19 cellular contexts compared by ENCODE assay signal in the genomic region with DNA sequence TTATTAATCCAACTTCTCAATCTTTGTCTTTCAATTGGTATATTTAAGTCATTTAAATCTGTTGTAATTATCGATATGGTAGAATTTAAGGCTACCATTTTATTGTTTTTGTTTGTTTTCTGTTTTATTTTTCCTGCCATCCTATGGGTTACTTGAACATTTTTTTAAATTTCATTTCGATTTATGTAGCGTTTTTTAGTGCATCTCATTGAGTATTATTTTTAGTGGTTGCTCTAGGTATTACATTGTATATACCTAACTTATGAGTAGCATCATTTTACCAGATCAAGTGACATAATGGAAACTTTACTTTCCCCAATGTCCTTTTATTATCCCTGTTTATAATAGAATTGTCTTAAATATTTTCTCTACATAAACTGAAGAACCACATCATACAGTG.
DNase-seq lines count a peak whose midpoint lies in the region; ATAC-seq and TF ChIP-seq lines count a peak whose summit lies in the region.
"Had no signal": no experiment of that assay in that cellular context is flagged by ENCODE, and none has a peak within 500 bp of the region (broad histone marks: within the 10 kb centered on the region; RNA-seq: fewer than 3 reads in every experiment).

No MANE protein-coding gene starts in this region.

- H3K4me3 Mint-ChIP-seq in endodermal cell, result no peak overlapping the region
- H3K4me3 Mint-ChIP-seq in neural crest cell, result no peak overlapping the region
- no peak overlapping the region for H3K4me3 Mint-ChIP-seq in activated T-helper 1 cell treated with anti-CD3 and anti-CD28 coated beads, Interleukin-12 subunit alpha, Interleukin-12 subunit beta, Interleukin-2, Interleukin-4 antibody, amounts not matched to agents 30 ng/mL and 10 ng/mL and 1 ng/mL, durations not matched to agents 14 hours and 24 hours and 36 hours
- H3K4me3 Mint-ChIP-seq: CD4-positive, alpha-beta T cell; GM23338 had no signal

- no peak for TF ChIP-seq POLR2A in esophagus squamous epithelium (IDR thresholded peaks at IDR 0.05)

- no peak overlapping the region for H2AFZ ChIP-seq in SK-N-SH (ENCODE audit: low read depth)
- H2AFZ ChIP-seq: GM23338 had no signal

- H3K9me3 ChIP-seq in SK-N-SH (no peaks in the 10 kb centered on the region; the same call in 1 of the 2 replicates), endodermal cell (ENCODE audit: control insufficient read depth, low read length) (no peaks in the 10 kb centered on the region), esophagus squamous epithelium (no peaks in the 10 kb centered on the region)
- H3K9me3 ChIP-seq: A549, Caco-2 had no signal

- H3K27ac ChIP-seq in SK-N-SH (ENCODE audit: low read depth in 2 of 2, low read length in 1 of 2), result no peak overlapping the region
- H3K27ac ChIP-seq in endodermal cell (ENCODE audit: low read depth, low read length), result no peak overlapping the region
- H3K27ac ChIP-seq in esophagus squamous epithelium, result no peak overlapping the region
- H3K27ac ChIP-seq: 22Rv1, A549, C4-2B had no signal

- peak; percentile 22; the same call in 1 of the 2 replicates for TF ChIP-seq CTCF in SK-N-SH (IDR thresholded peaks at IDR 0.05)
- peak; percentile 51 for TF ChIP-seq CTCF in endodermal cell (conservative IDR thresholded peaks at IDR 0.05)
- peak; percentile 41 for TF ChIP-seq CTCF in neural crest cell (conservative IDR thresholded peaks at IDR 0.05)
- TF ChIP-seq CTCF in esophagus squamous epithelium (IDR thresholded peaks at IDR 0.05), result no peak

- no peak for ATAC-seq in SK-N-SH treated with all-trans-retinoic acid at 6 μM for 48 hours
- no peak for ATAC-seq in GM21360 (IDR thresholded peaks at IDR 0.05; ENCODE audit: unreplicated experiment)
- ATAC-seq: A549 had no signal

- no peaks in the 10 kb centered on the region for H4K20me1 ChIP-seq in SK-N-SH (ENCODE audit: insufficient read depth)

- no peak overlapping the region for H3K4me2 ChIP-seq in SK-N-SH
- H3K4me2 ChIP-seq: A549, GM23338 had no signal

- TF ChIP-seq RAD21 in SK-N-SH (IDR thresholded peaks at IDR 0.05; ENCODE audit: low read length), result no peak

- intact Hi-C loops in esophagus squamous epithelium (cut with DNase I), result no loop called here
- intact Hi-C loops in activated T-helper 1 cell treated with anti-CD3 and anti-CD28 coated beads, Interleukin-12 subunit alpha, Interleukin-12 subunit beta, Interleukin-2, Interleukin-4 antibody, amounts not matched to agents 30 ng/mL and 10 ng/mL and 1 ng/mL, durations not matched to agents 14 hours and 24 hours and 36 hours (cut with micrococcal nuclease), result no loop called here

- no peak overlapping the region for H3K9ac ChIP-seq in SK-N-SH
- H3K9ac ChIP-seq in endodermal cell (ENCODE audit: extremely low read depth, low read length, poor library complexity, severe bottlenecking), result no peak overlapping the region

- no peaks in the 10 kb centered on the region for H3K9me3 Mint-ChIP-seq in endodermal cell
- H3K9me3 Mint-ChIP-seq in neural crest cell, result peaks cover 3% of the 10 kb centered on the region
- no peaks in the 10 kb centered on the region for H3K9me3 Mint-ChIP-seq in activated T-helper 1 cell treated with anti-CD3 and anti-CD28 coated beads, Interleukin-12 subunit alpha, Interleukin-12 subunit beta, Interleukin-2, Interleukin-4 antibody, amounts not matched to agents 30 ng/mL and 10 ng/mL and 1 ng/mL, durations not matched to agents 14 hours and 24 hours and 36 hours
- H3K9me3 Mint-ChIP-seq: CD4-positive, alpha-beta T cell; GM23338 had no signal

- H3K36me3 Mint-ChIP-seq in endodermal cell (ENCODE audit: low read depth) (no peaks in the 10 kb centered on the region), neural crest cell (ENCODE audit: low read depth) (peaks cover 3% of the 10 kb centered on the region)
- no peaks in the 10 kb centered on the region for H3K36me3 Mint-ChIP-seq in activated T-helper 1 cell treated with anti-CD3 and anti-CD28 coated beads, Interleukin-12 subunit alpha, Interleukin-12 subunit beta, Interleukin-2, Interleukin-4 antibody, amounts not matched to agents 30 ng/mL and 10 ng/mL and 1 ng/mL, durations not matched to agents 14 hours and 24 hours and 36 hours (ENCODE audit: low read depth)

- CTCF ChIA-PET in SK-N-SH (lab: Yijun Ruan, JAX), result no interaction called here

- no peaks in the 10 kb centered on the region for H3K79me2 ChIP-seq in SK-N-SH (ENCODE audit: insufficient read depth)

- POLR2A ChIA-PET in SK-N-SH (lab: Yijun Ruan, JAX), result no interaction called here

- no peaks in the 10 kb centered on the region; a peak in 1 of 4 replicates for H3K4me1 ChIP-seq in SK-N-SH (ENCODE audit: control insufficient read depth in 1 of 2, insufficient read depth in 2 of 2, low read depth in 1 of 2, low read length in 1 of 2)
- no peaks in the 10 kb centered on the region for H3K4me1 ChIP-seq in endodermal cell (ENCODE audit: control insufficient read depth, insufficient read depth, low read length)
- H3K4me1 ChIP-seq in esophagus squamous epithelium, result no peaks in the 10 kb centered on the region
- H3K4me1 ChIP-seq: A549, Caco-2 had no signal

- H3F3A ChIP-seq in SK-N-SH (replicated peaks; ENCODE audit: insufficient read depth), result no peaks in the 10 kb centered on the region

- 46% methylated on average over 3 of the region's 3 CpGs for WGBS in SK-N-SH (ENCODE audit: low lambda C conversion rate)
- WGBS in endodermal cell (ENCODE audit: insufficient coverage in 1 of 2, insufficient read length in 1 of 2), 2 experiments, result 84% methylated on average over 3 of the region's 3 CpGs; no CpG with 5 or more reads in 1 of the 2 experiments
- 93 to 96% methylated on average over 3 of the region's 3 CpGs for WGBS in esophagus squamous epithelium, 2 donors

- H3K27ac Mint-ChIP-seq in endodermal cell (no peak overlapping the region), neural crest cell (ENCODE audit: unreplicated experiment) (no peak overlapping the region)
- no peak overlapping the region for H3K27ac Mint-ChIP-seq in activated T-helper 1 cell treated with anti-CD3 and anti-CD28 coated beads, Interleukin-12 subunit alpha, Interleukin-12 subunit beta, Interleukin-2, Interleukin-4 antibody, amounts not matched to agents 30 ng/mL and 10 ng/mL and 1 ng/mL, durations not matched to agents 14 hours and 24 hours and 36 hours
- H3K27ac Mint-ChIP-seq: CD4-positive, alpha-beta T cell; GM23338 had no signal

- H3K27me3 Mint-ChIP-seq in endodermal cell (ENCODE audit: insufficient read depth) (no peaks in the 10 kb centered on the region), neural crest cell (ENCODE audit: low read depth) (peaks cover 4% of the 10 kb centered on the region)
- H3K27me3 Mint-ChIP-seq in activated T-helper 1 cell treated with anti-CD3 and anti-CD28 coated beads, Interleukin-12 subunit alpha, Interleukin-12 subunit beta, Interleukin-2, Interleukin-4 antibody, amounts not matched to agents 30 ng/mL and 10 ng/mL and 1 ng/mL, durations not matched to agents 14 hours and 24 hours and 36 hours (ENCODE audit: insufficient read depth), result peaks cover 5% of the 10 kb centered on the region

- H3K27me3 ChIP-seq in SK-N-SH (ENCODE audit: insufficient read depth) (no peaks in the 10 kb centered on the region), endodermal cell (ENCODE audit: control insufficient read depth, insufficient read depth, low read length, poor library complexity, severe bottlenecking) (no peaks in the 10 kb centered on the region), esophagus squamous epithelium (no peaks in the 10 kb centered on the region)

- H3K4me3 ChIP-seq in SK-N-SH (ENCODE audit: low read depth in 2 of 2, low read length in 1 of 2), result no peak overlapping the region; a peak in 1 of 4 replicates
- no peak overlapping the region for H3K4me3 ChIP-seq in endodermal cell (ENCODE audit: low read length)
- no peak overlapping the region for H3K4me3 ChIP-seq in esophagus squamous epithelium
- H3K4me3 ChIP-seq: A549, GM23338 had no signal

- H3K36me3 ChIP-seq in SK-N-SH (replicated peaks in 1 of 2; ENCODE audit: control insufficient read depth in 1 of 2, insufficient read depth in 2 of 2, low read length in 1 of 2) (no peaks in the 10 kb centered on the region), endodermal cell (ENCODE audit: control insufficient read depth, insufficient read depth, low read length) (no peaks in the 10 kb centered on the region), esophagus squamous epithelium (no peaks in the 10 kb centered on the region)

- H3K9me2 ChIP-seq in SK-N-SH, result no peaks in the 10 kb centered on the region

- H3K4me1 Mint-ChIP-seq in endodermal cell (peaks cover 5% of the 10 kb centered on the region), neural crest cell (peaks cover 2% of the 10 kb centered on the region)
- no peaks in the 10 kb centered on the region for H3K4me1 Mint-ChIP-seq in activated T-helper 1 cell treated with anti-CD3 and anti-CD28 coated beads, Interleukin-12 subunit alpha, Interleukin-12 subunit beta, Interleukin-2, Interleukin-4 antibody, amounts not matched to agents 30 ng/mL and 10 ng/mL and 1 ng/mL, durations not matched to agents 14 hours and 24 hours and 36 hours (ENCODE audit: low read depth)

- DNase-seq in SK-N-SH (no peak), endodermal cell (no peak), neural crest cell (ENCODE audit: low read depth, low spot score) (no peak), esophagus squamous epithelium (lab: John Stamatoyannopoulos, UW) (no peak), NCI-H774 (lab: John Stamatoyannopoulos, UW) (no peak)
- no peak for DNase-seq in activated T-helper 1 cell treated with anti-CD3 and anti-CD28 coated beads, Interleukin-12 subunit alpha, Interleukin-12 subunit beta, Interleukin-2, Interleukin-4 antibody, amounts not matched to agents 30 ng/mL and 10 ng/mL and 1 ng/mL, durations not matched to agents 14 hours and 24 hours and 36 hours (ENCODE audit: low spot score)
- DNase-seq: AML-193; Caco-2; CD4-positive, alpha-beta T cell; DMS153; DMS79; GDM1; HCEC 1CT had no signal

- TF ChIP-seq EP300 in SK-N-SH (IDR thresholded peaks at IDR 0.05; ENCODE audit: borderline replicate concordance in 1 of 2, low read depth in 1 of 2, low read length in 1 of 2), result no peak

TF ChIP-seq in SK-N-SH, 30 proteins besides CTCF, POLR2A, EP300 and RAD21 (continues in another document):
- TF ChIP-seq SIN3A (IDR thresholded peaks at IDR 0.05; ENCODE audit: borderline replicate concordance, low read depth, low read length), result no peak
- no peak for TF ChIP-seq RCOR1 (IDR thresholded peaks at IDR 0.05; ENCODE audit: low read length)
- TF ChIP-seq FOXM1 (IDR thresholded peaks at IDR 0.05; ENCODE audit: low read depth), result no peak
- TF ChIP-seq, protein P1, sequence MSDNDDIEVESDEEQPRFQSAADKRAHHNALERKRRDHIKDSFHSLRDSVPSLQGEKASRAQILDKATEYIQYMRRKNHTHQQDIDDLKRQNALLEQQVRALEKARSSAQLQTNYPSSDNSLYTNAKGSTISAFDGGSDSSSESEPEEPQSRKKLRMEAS (IDR thresholded peaks at IDR 0.05; ENCODE audit: low read depth), result no peak

Comparison
In these comparisons a context has a peak if more than half of its experiments do, and no peak if none do; other contexts are left out.
1. CTCF ChIP-seq: peak in SK-N-SH (single experiment), endodermal cell (single experiment) and neural crest cell (single experiment); none in esophagus squamous epithelium (0 of 6).